Comparison of ENCODE assay signal across 30 cellular contexts in genomic region chr10:84704101-84704500, GRCh38.
"Had no signal": no experiment of that assay in that cellular context is flagged by ENCODE, and none has a peak within 500 bp of the region (broad histone marks: within the 10 kb centered on the region; RNA-seq: fewer than 3 reads in every experiment).

No MANE protein-coding gene starts in this region.

- H3K36me3 ChIP-seq: neutrophil, ovary, right lobe of liver, sigmoid colon, stomach, thoracic aorta, thyroid gland, tibial nerve, upper lobe of right lung, uterus had no signal

- H3K9ac ChIP-seq: parathyroid adenoma had no signal

- H3K4me3 ChIP-seq: ovary, psoas muscle, right lobe of liver, sigmoid colon, stomach, thoracic aorta, thyroid gland, tibial nerve, upper lobe of right lung, uterus had no signal

- DNase-seq: naive B cell; naive thymus-derived CD8-positive, alpha-beta T cell; nephron progenitor cell; nucleus accumbens; ovary; posterior cingulate gyrus; psoas muscle; right cardiac atrium; right lobe of liver; sigmoid colon; small intestine; stimulated activated CD4-positive, alpha-beta T cell treated with anti-CD3 and anti-CD28 coated beads, Interleukin-15, amount 100 ng/mL, for 24 hours; stimulated activated CD4-positive, alpha-beta T cell treated with anti-CD3 and anti-CD28 coated beads, Interleukin-2, amount 100 ng/mL, for 24 hours; stimulated activated CD4-positive, alpha-beta T cell treated with anti-CD3 and anti-CD28 coated beads, Interleukin-2, amount 100 ng/mL, for 48 hours; stimulated activated CD4-positive, alpha-beta T cell treated with anti-CD3 and anti-CD28 coated beads, Interleukin-4, amount 100 ng/mL, for 24 hours; stimulated activated naive CD4-positive, alpha-beta T cell treated with Interleukin-2 at 50 U/mL for 16 hours; stomach; thyroid gland; trophoblast cell; upper lobe of right lung; uterus had no signal

- H3K27ac Mint-ChIP-seq: naive B cell; naive thymus-derived CD8-positive, alpha-beta T cell; natural killer cell treated with Interleukin-12 subunit alpha and Interleukin-12 subunit beta and Interleukin-15 and Interleukin-18, amount 100 ng/mL, for 72 hours; nephron progenitor cell; progenitor cell of endocrine pancreas; stimulated activated effector memory CD8-positive, alpha-beta T cell treated with anti-CD3 and anti-CD28 coated beads, Interleukin-12 subunit alpha, Interleukin-12 subunit beta, amount 100 ng/mL, for 72 hours; stimulated activated naive CD8-positive, alpha-beta T cell treated with anti-CD3 and anti-CD28 coated beads, Interleukin-15, Interleukin-2, amounts not matched to agents 100 ng/mL and 50 ng/mL, for 24 hours had no signal

- H3K36me3 Mint-ChIP-seq: naive B cell; naive thymus-derived CD8-positive, alpha-beta T cell; natural killer cell treated with Interleukin-12 subunit alpha and Interleukin-12 subunit beta and Interleukin-15 and Interleukin-18, amount 100 ng/mL, for 72 hours; stimulated activated effector memory CD8-positive, alpha-beta T cell treated with anti-CD3 and anti-CD28 coated beads, Interleukin-12 subunit alpha, Interleukin-12 subunit beta, amount 100 ng/mL, for 72 hours had no signal

- H3K4me1 Mint-ChIP-seq: naive B cell; naive thymus-derived CD8-positive, alpha-beta T cell; nephron progenitor cell; stimulated activated effector memory CD8-positive, alpha-beta T cell treated with anti-CD3 and anti-CD28 coated beads, Interleukin-12 subunit alpha, Interleukin-12 subunit beta, amount 100 ng/mL, for 72 hours had no signal

- H3K9me3 Mint-ChIP-seq: naive thymus-derived CD8-positive, alpha-beta T cell; natural killer cell treated with Interleukin-12 subunit alpha and Interleukin-12 subunit beta and Interleukin-15 and Interleukin-18, amount 100 ng/mL, for 72 hours; nephron progenitor cell; stimulated activated effector memory CD8-positive, alpha-beta T cell treated with anti-CD3 and anti-CD28 coated beads, Interleukin-12 subunit alpha, Interleukin-12 subunit beta, amount 100 ng/mL, for 72 hours; stimulated activated naive CD8-positive, alpha-beta T cell treated with anti-CD3 and anti-CD28 coated beads, Interleukin-15, Interleukin-2, amounts not matched to agents 100 ng/mL and 50 ng/mL, for 24 hours had no signal

- H3K27me3 ChIP-seq: neutrophil, ovary, right lobe of liver, sigmoid colon, stomach, thyroid gland, tibial nerve, upper lobe of right lung, uterus had no signal

- H3K4me1 ChIP-seq: parathyroid adenoma, psoas muscle, right lobe of liver, stomach, thyroid gland, tibial nerve, upper lobe of right lung, uterus had no signal

- H3K79me2 ChIP-seq: parathyroid adenoma had no signal

- ATAC-seq: naive thymus-derived CD8-positive, alpha-beta T cell; natural killer cell treated with Interleukin-12 subunit alpha and Interleukin-12 subunit beta and Interleukin-15 and Interleukin-18, amount 100 ng/mL, for 72 hours; psoas muscle; right cardiac atrium; right lobe of liver; stimulated activated effector memory CD8-positive, alpha-beta T cell treated with anti-CD3 and anti-CD28 coated beads, Interleukin-12 subunit alpha, Interleukin-12 subunit beta, amount 100 ng/mL, for 72 hours had no signal

- H3K27ac ChIP-seq: neutrophil, ovary, parathyroid adenoma, psoas muscle, right lobe of liver, sigmoid colon, stomach, thoracic aorta, thyroid gland, tibial nerve, upper lobe of right lung, uterus had no signal

- H3K9me3 ChIP-seq: neutrophil, ovary, psoas muscle, right lobe of liver, sigmoid colon, stomach, thoracic aorta, thyroid gland, tibial nerve, upper lobe of right lung, uterus had no signal

- H3K4me3 Mint-ChIP-seq: naive B cell; naive thymus-derived CD8-positive, alpha-beta T cell; natural killer cell treated with Interleukin-12 subunit alpha and Interleukin-12 subunit beta and Interleukin-15 and Interleukin-18, amount 100 ng/mL, for 72 hours; nephron progenitor cell; neural crest cell; stimulated activated effector memory CD8-positive, alpha-beta T cell treated with anti-CD3 and anti-CD28 coated beads, Interleukin-12 subunit alpha, Interleukin-12 subunit beta, amount 100 ng/mL, for 72 hours; stimulated activated naive CD8-positive, alpha-beta T cell treated with anti-CD3 and anti-CD28 coated beads, Interleukin-15, Interleukin-2, amounts not matched to agents 100 ng/mL and 50 ng/mL, for 24 hours had no signal

- H2AFZ ChIP-seq: parathyroid adenoma had no signal
